ENCODE assay signal across 26 cellular contexts in the genomic region with DNA sequence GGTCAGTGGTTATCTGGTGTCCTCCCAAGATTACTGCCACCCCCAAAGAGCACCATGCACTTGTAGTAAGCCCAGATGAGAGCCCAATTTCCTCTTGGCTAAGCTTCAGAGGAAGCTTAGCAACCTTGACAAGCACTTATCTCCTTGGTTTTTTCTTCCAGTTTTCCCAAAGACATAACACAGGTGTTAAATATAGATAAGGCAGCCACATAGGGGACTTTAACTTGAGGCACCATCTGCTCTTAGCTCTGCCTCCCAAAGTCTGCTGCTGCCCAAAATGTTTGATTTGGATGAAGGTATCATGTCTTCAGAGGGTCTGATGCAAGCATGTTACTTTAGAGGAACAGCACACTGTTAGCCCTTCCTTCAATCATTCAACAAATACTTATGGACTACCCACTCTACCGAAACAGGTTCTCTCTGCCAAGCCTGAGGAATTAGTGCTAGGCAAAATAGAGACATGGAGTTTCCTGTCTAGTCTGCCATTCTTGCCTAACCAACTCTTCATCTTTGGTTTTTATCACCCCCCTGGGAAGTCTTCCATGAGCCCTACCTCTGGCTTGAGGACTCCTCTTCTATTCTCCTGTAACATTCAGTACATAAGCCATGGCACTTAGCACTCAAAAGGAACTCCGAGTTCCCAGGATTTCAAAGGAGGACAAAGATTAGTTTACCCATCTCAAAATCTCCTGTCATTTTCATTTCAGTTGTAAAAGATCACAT.
"Had no signal": no experiment of that assay in that cellular context is flagged by ENCODE, and none has a peak within 500 bp of the region (broad histone marks: within the 10 kb centered on the region; RNA-seq: fewer than 3 reads in every experiment).

No MANE protein-coding gene starts in this region.

- DNase-seq: activated CD4-positive, alpha-beta T cell treated with anti-CD3 and anti-CD28 coated beads, Interleukin-2, amount 10 ng/mL, durations not matched to agents 24 days and 14 days; activated CD4-positive, alpha-beta T cell treated with anti-CD3 and anti-CD28 coated beads, Interleukin-2, amount 50 U/mL, for 4 hours; activated CD8-positive, alpha-beta T cell treated with anti-CD3 and anti-CD28 coated beads, Interleukin-2, amount 10 ng/mL, durations not matched to agents 7 days and 5 days; activated effector memory CD4-positive, alpha-beta T cell treated with Interleukin-2 at 50 U/mL for 16 hours; activated naive CD4-positive, alpha-beta T cell treated with anti-CD3 and anti-CD28 coated beads, Interleukin-2, amount 50 U/mL, for 16 hours; activated naive CD8-positive, alpha-beta T cell treated with anti-CD3 and anti-CD28 coated beads for 36 hours; activated T-cell treated with anti-CD3 and anti-CD28 coated beads, Interleukin-2, amount 50 U/mL, for 24 hours; amygdala; colonic mucosa; KG1; NCI-H1092 treated with DMSO at 0.1 percent for 48 hours; NCI-H1417; NCI-H146; NCI-H187; NCI-H2029 treated with DMSO at 0.1 percent for 48 hours; NCI-H2107; NCI-H226; NCI-H446 treated with DMSO at 0.1 percent for 48 hours; NCI-H526; NCI-H748 treated with DMSO at 0.1 percent for 48 hours; SHP77; SJCRH30 had no signal

- H3K4me3 Mint-ChIP-seq: activated CD4-positive, alpha-beta T cell treated with anti-CD3 and anti-CD28 coated beads, Interleukin-2, amount 10 ng/mL, durations not matched to agents 24 days and 14 days; activated CD8-positive, alpha-beta T cell treated with anti-CD3 and anti-CD28 coated beads, Interleukin-2, amount 10 ng/mL, durations not matched to agents 7 days and 5 days; activated naive CD8-positive, alpha-beta T cell treated with anti-CD3 and anti-CD28 coated beads for 36 hours; activated T-cell treated with anti-CD3 and anti-CD28 coated beads, Interleukin-2, amount 50 U/mL, for 24 hours; dendritic cell treated with granulocyte-macrophage colony-stimulating factor and Interleukin-4, amounts not matched to agents 40 ng/mL and 50 ng/mL, for 4 days; T-helper 1 cell treated with Interleukin-12 subunit alpha and Interleukin-12 subunit beta and Interleukin-4 antibody, amounts not matched to agents 30 μg/mL and 1 μg/mL, for 36 hours; T-helper 2 cell treated with Interferon-gamma antibody and Interleukin-4, amounts not matched to agents 5 μg/mL and 100 μg/mL, for 36 hours had no signal

- ATAC-seq: activated CD8-positive, alpha-beta T cell treated with anti-CD3 and anti-CD28 coated beads, Interleukin-2, amount 10 ng/mL, durations not matched to agents 7 days and 5 days; Panc1 had no signal

- H3K27me3 Mint-ChIP-seq: dendritic cell treated with granulocyte-macrophage colony-stimulating factor and Interleukin-4, amounts not matched to agents 40 ng/mL and 50 ng/mL, for 4 days had no signal

- H3K27ac Mint-ChIP-seq: activated CD4-positive, alpha-beta T cell treated with anti-CD3 and anti-CD28 coated beads, Interleukin-2, amount 10 ng/mL, durations not matched to agents 24 days and 14 days; activated naive CD8-positive, alpha-beta T cell treated with anti-CD3 and anti-CD28 coated beads for 36 hours; activated T-cell treated with anti-CD3 and anti-CD28 coated beads, Interleukin-2, amount 50 U/mL, for 24 hours; dendritic cell treated with granulocyte-macrophage colony-stimulating factor and Interleukin-4, amounts not matched to agents 40 ng/mL and 50 ng/mL, for 4 days; T-helper 1 cell treated with Interleukin-12 subunit alpha and Interleukin-12 subunit beta and Interleukin-4 antibody, amounts not matched to agents 30 μg/mL and 1 μg/mL, for 36 hours; T-helper 2 cell treated with Interferon-gamma antibody and Interleukin-4, amounts not matched to agents 5 μg/mL and 100 μg/mL, for 36 hours had no signal
